11 cellular contexts compared by ENCODE assay signal in genomic region chr3:195537995-195538394, GRCh38. TPM values are rescaled to one million over a fixed set of nuclear protein-coding genes. Genes with fewer than 3 reads are reported as not detected.
DNase-seq lines count a peak whose midpoint lies in the region; ATAC-seq, FAIRE-seq and TF ChIP-seq lines count a peak whose summit lies in the region.
"Had no signal": no experiment of that assay in that cellular context is flagged by ENCODE, and none has a peak within 500 bp of the region (broad histone marks: within the 10 kb centered on the region; RNA-seq: fewer than 3 reads in every experiment).

No MANE protein-coding gene starts in this region.

- peak overlapping the region; percentile 78; the same call in 1 of the 2 replicates for H3K9ac ChIP-seq in KMS-11

- no peak overlapping the region for H2AFZ ChIP-seq in KMS-11 (ENCODE audit: low read depth)

- peaks cover 79% of the 10 kb centered on the region for H3K4me1 ChIP-seq in KMS-11 (ENCODE audit: low read depth, poor library complexity, severe bottlenecking)

- peak overlapping the region in 1 of 2 donors; percentile 72 for H3K27ac Mint-ChIP-seq in effector memory CD8-positive, alpha-beta T cell
- H3K27ac Mint-ChIP-seq: nephron had no signal

- H3K27me3 Mint-ChIP-seq in effector memory CD8-positive, alpha-beta T cell = no peaks in the 10 kb centered on the region

- H3K27me3 ChIP-seq in KMS-11 (ENCODE audit: insufficient read depth, low read depth) = no peaks in the 10 kb centered on the region

- H3K4me3 ChIP-seq in KMS-11 (IDR thresholded peaks at IDR 0.05; ENCODE audit: insufficient read depth, low read depth, low read length) = peak overlapping the region; percentile 87
- H3K4me3 ChIP-seq: thoracic aorta had no signal

- ATAC-seq in GM21526 (IDR thresholded peaks at IDR 0.05; ENCODE audit: low FRiP score, unreplicated experiment) = peak; percentile 51
- peak; percentile 43 for ATAC-seq in effector memory CD8-positive, alpha-beta T cell (replicated peaks)

- H3K4me3 Mint-ChIP-seq in effector memory CD8-positive, alpha-beta T cell = peak overlapping the region; percentile 38 to 93
- H3K4me3 Mint-ChIP-seq: nephron had no signal

- TF ChIP-seq CTCF in KMS-11 (conservative IDR thresholded peaks at IDR 0.05; ENCODE audit: low read depth, low read length) = no peak

- peak overlapping the region; percentile 50 for H3K4me2 ChIP-seq in KMS-11

- peaks cover 100% of the 10 kb centered on the region for H3K79me2 ChIP-seq in KMS-11 (ENCODE audit: insufficient read depth, low read depth)

- FAIRE-seq in GM12892 (lab: Jason Lieb, UNC) = peak; percentile 84

- H3K4me1 Mint-ChIP-seq in effector memory CD8-positive, alpha-beta T cell (ENCODE audit: low read depth in 2 of 2) = peaks cover 64 to 79% of the 10 kb centered on the region in 2 donors

- H3K27ac ChIP-seq in KMS-11 = peak overlapping the region; percentile 70
- H3K27ac ChIP-seq: thoracic aorta, VCaP had no signal

- H3K9me3 Mint-ChIP-seq in effector memory CD8-positive, alpha-beta T cell = no peaks in the 10 kb centered on the region
- H3K9me3 Mint-ChIP-seq: nephron had no signal

- peaks cover 38% of the 10 kb centered on the region for H3K36me3 Mint-ChIP-seq in effector memory CD8-positive, alpha-beta T cell (ENCODE audit: insufficient read depth)

- no peak for TF ChIP-seq POLR2A in GM12892 (IDR thresholded peaks at IDR 0.05; ENCODE audit: low read depth, low read length)

- H3K36me3 ChIP-seq in KMS-11 (ENCODE audit: insufficient read depth) = no peaks in the 10 kb centered on the region
- H3K36me3 ChIP-seq: thoracic aorta had no signal

- no peak for DNase-seq in GM12892 (ENCODE audit: insufficient read length)
- peak in 1 of 3 experiments; percentile 21 for DNase-seq in effector memory CD8-positive, alpha-beta T cell
- DNase-seq in retina = no peak
- DNase-seq in HuH-7 (ENCODE audit: low spot score) = no peak
- DNase-seq in cerebellar nuclear complex (lab: John Stamatoyannopoulos, UW) = no peak
- no peak for DNase-seq in AG20443 (ENCODE audit: low spot score)

- peaks cover 2% of the 10 kb centered on the region for H4K20me1 ChIP-seq in KMS-11 (ENCODE audit: insufficient read depth)

RNA-seq across cellular contexts. Expression of gene PPP1R2, which starts 5.1 kb away (rescaled TPM):
- 40.2 TPM for polyA plus RNA-seq in GM12892 (2012; ENCODE audit: missing spikeins)

RNA-seq across cellular contexts. Expression of gene APOD, which starts 45.7 kb away (rescaled TPM):
- 0.40 TPM for polyA plus RNA-seq in GM12892 (2012; ENCODE audit: missing spikeins)
